In the genomic region with DNA sequence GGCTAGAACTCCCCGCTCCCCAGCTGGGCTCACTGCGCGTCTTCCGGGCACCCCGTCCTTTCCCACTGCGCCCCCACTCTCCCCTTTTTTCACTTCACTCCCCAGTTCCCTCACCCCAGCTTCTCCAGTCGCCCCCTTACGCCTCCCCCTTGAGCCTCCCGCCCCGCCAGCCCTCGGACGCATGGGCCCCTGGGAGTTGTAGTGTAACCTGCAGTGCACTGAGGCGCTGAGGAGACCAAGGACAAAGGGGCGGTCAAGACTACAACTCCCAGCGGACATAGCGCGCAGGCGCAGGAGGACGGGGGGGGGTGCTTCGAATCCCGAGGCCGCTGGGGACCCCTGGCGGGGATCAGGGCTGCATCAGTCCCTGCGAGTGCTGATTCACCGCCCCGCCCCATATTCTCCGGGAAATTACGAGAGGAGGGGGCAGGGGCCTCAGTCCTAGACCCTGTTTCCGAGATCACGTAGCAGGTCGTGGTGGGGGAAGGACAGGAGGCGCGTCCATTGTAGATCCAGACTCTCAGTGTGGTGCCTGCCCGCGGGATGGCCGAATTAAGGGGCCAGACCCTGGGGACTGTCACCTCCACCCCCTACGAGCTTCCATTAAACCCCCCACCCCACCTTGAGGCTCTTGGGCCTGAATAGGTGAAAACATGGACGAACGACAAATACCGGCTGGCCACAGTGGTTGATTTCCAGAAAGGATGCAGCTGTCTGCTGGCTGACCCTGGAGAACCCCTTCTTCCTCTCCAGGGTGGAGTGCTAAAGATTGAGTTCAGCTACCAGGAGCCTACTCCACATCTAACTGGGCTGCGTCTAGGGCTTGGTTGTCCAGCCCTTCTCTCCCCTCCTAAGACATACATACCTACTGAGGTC, we compare ENCODE assay signal across 1 cellular context.
TF ChIP-seq lines count a peak whose summit lies in the region.

No MANE protein-coding gene starts in this region.

TF ChIP-seq in H1, 55 proteins besides CTCF, POLR2A, EP300 and RAD21:
- TF ChIP-seq POU5F1 (IDR thresholded peaks at IDR 0.05; ENCODE audit: low read depth, low read length) (no peak), RXRA (IDR thresholded peaks at IDR 0.05; ENCODE audit: insufficient read depth, low read depth, low read length) (no peak), ZNF274 (IDR thresholded peaks at IDR 0.05; ENCODE audit: borderline replicate concordance, extremely low read depth, low read length) (no peak), JUN (IDR thresholded peaks at IDR 0.05; ENCODE audit: low read depth, low read length) (no peak), SUZ12 (IDR thresholded peaks at IDR 0.05; ENCODE audit: low read length) (no peak), JUND (IDR thresholded peaks at IDR 0.05; ENCODE audit: low read length) (peak; percentile 62; the same call in 1 of the 2 replicates), CREB1 (IDR thresholded peaks at IDR 0.05) (peak; percentile 50), ATF2 (IDR thresholded peaks at IDR 0.05; ENCODE audit: low read length) (0 out of 2 replicates have a peak, but pooled peaks have one; percentile 44), TBP (IDR thresholded peaks at IDR 0.05; ENCODE audit: low read depth, low read length) (no peak), KDM1A (IDR thresholded peaks at IDR 0.05; ENCODE audit: borderline replicate concordance, low read length) (no peak), SIX5 (IDR thresholded peaks at IDR 0.05; ENCODE audit: low read depth, low read length) (peak; percentile 71), SP1 (IDR thresholded peaks at IDR 0.05; ENCODE audit: low read depth, low read length) (0 out of 2 replicates have a peak, but pooled peaks have one; percentile 44), CBX8 (IDR thresholded peaks at IDR 0.05; ENCODE audit: borderline replicate concordance, low read depth, low read length) (no peak), CHD1 (IDR thresholded peaks at IDR 0.05; ENCODE audit: low read depth, low read length) (no peak), NRF1 (IDR thresholded peaks at IDR 0.05; ENCODE audit: low read depth, low read length) (peak; percentile 52), RBBP5 (IDR thresholded peaks at IDR 0.05; ENCODE audit: borderline replicate concordance, low read depth, low read length) (peak; percentile 60; the same call in 1 of the 2 replicates), SP2 (IDR thresholded peaks at IDR 0.05; ENCODE audit: low read length) (no peak), SAP30 (IDR thresholded peaks at IDR 0.05; ENCODE audit: insufficient read depth, insufficient replicate concordance, low read length) (no peak), SP4 (IDR thresholded peaks at IDR 0.05; ENCODE audit: low read length) (peak; percentile 94), MAFK (IDR thresholded peaks at IDR 0.05; ENCODE audit: low read depth, low read length) (peak; percentile 73; the same call in 1 of the 2 replicates), BCL11A (IDR thresholded peaks at IDR 0.05; ENCODE audit: low read depth in 2 of 2, low read length in 2 of 2) (no peak), KDM4A (IDR thresholded peaks at IDR 0.05; ENCODE audit: low read depth, low read length, severe bottlenecking) (peak; percentile 13), BACH1 (IDR thresholded peaks at IDR 0.05; ENCODE audit: low read length) (peak; percentile 91), POLR2AphosphoS5 (IDR thresholded peaks at IDR 0.05; ENCODE audit: low read depth, low read length) (peak; percentile 80), MAX (IDR thresholded peaks at IDR 0.05) (0 out of 2 replicates have a peak, but pooled peaks have one; percentile 4), PHF8 (conservative IDR thresholded peaks at IDR 0.05; ENCODE audit: low read depth, low read length) (0 out of 2 replicates have a peak, but pooled peaks have one; percentile 55), USF2 (IDR thresholded peaks at IDR 0.05; ENCODE audit: low read length) (no peak), RFX5 (IDR thresholded peaks at IDR 0.05; ENCODE audit: borderline replicate concordance, low read depth, low read length) (no peak), YY1 (IDR thresholded peaks at IDR 0.05; ENCODE audit: low read depth, low read length) (no peak; the same call in 1 of the 2 replicates), CHD2 (IDR thresholded peaks at IDR 0.05; ENCODE audit: low read length) (no peak), SIRT6 (IDR thresholded peaks at IDR 0.05; ENCODE audit: low read length) (no peak), CTBP2 (IDR thresholded peaks at IDR 0.05; ENCODE audit: borderline replicate concordance, insufficient read depth, insufficient read length, low read length) (no peak), TAF7 (optimal IDR thresholded peaks at IDR 0.05; ENCODE audit: borderline replicate concordance, low read depth, low read length) (no peak), TAF1 (IDR thresholded peaks at IDR 0.05; ENCODE audit: low read depth, low read length) (peak; percentile 54; the same call in 1 of the 2 replicates), RNF2 (IDR thresholded peaks at IDR 0.05; ENCODE audit: borderline replicate concordance, low read depth, low read length, missing control alignments, poor library complexity, severe bottlenecking) (no peak), ASH2L (IDR thresholded peaks at IDR 0.05; ENCODE audit: low read length) (peak; percentile 55), SRF (IDR thresholded peaks at IDR 0.05; ENCODE audit: low read depth, low read length) (no peak), CEBPB (IDR thresholded peaks at IDR 0.05; ENCODE audit: low read depth, low read length) (no peak), EGR1 (IDR thresholded peaks at IDR 0.05; ENCODE audit: borderline replicate concordance, low read depth, low read length) (no peak), GABPA (IDR thresholded peaks at IDR 0.05; ENCODE audit: borderline replicate concordance, insufficient read depth, low read length) (no peak)
- TF ChIP-seq, protein P1, sequence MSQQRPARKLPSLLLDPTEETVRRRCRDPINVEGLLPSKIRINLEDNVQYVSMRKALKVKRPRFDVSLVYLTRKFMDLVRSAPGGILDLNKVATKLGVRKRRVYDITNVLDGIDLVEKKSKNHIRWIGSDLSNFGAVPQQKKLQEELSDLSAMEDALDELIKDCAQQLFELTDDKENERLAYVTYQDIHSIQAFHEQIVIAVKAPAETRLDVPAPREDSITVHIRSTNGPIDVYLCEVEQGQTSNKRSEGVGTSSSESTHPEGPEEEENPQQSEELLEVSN (IDR thresholded peaks at IDR 0.05): no peak
TF ChIP-seq in H1: peak in this region for 16.
